Comparison of ENCODE assay signal across 23 cellular contexts in the genomic region with DNA sequence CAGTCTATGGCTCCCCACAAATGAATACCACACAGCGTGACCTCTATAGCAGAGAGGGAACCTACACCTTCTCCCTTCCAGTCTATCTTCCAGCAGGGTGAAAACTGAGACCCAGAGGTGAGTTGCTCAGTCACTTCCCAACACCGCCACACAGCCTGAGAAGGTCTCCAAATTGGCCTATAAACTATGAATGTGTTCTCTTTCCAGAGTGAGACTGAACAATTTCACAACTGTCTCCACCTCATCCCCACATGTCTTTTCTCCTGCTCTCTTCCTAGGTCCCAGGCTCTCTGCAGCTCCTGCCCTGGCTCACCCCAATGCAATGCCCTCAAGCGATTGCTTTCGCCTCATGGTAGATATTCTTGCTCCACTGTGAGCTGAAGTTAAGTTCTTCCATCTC. TPM values are rescaled to one million over a fixed set of nuclear protein-coding genes. Genes with fewer than 3 reads are reported as not detected.
DNase-seq lines count a peak whose midpoint lies in the region; ATAC-seq and TF ChIP-seq lines count a peak whose summit lies in the region.
"Had no signal": no experiment of that assay in that cellular context is flagged by ENCODE, and none has a peak within 500 bp of the region (broad histone marks: within the 10 kb centered on the region; RNA-seq: fewer than 3 reads in every experiment).

No MANE protein-coding gene starts in this region.

- dilution Hi-C loops in mammary epithelial cell (cut with HindIII; ENCODE audit: low sequenced_read_pairs), result no loop called here

- H3F3A ChIP-seq in PC-9 (ENCODE audit: insufficient read depth, low read depth), result peaks cover 30% of the 10 kb centered on the region

- intact Hi-C loops in PC-9 (cut with micrococcal nuclease; ENCODE audit: unreplicated experiment) (loop anchor here (5.0 to 10.0 kb wide), 2 partner anchors 34 to 66 kb away; no protein-coding TSS in a partner anchor), mammary epithelial cell (cut with micrococcal nuclease) (no loop called here), transverse colon (cut with DNase I; ENCODE audit: low total_unique reads) (no loop called here), psoas muscle (cut with DNase I) (no loop called here)

- H3K9me3 ChIP-seq in PC-9 (ENCODE audit: insufficient read depth, low read depth) (0 out of 2 replicates have a peak, but pooled peaks cover 4% of the 10 kb centered on the region), mammary epithelial cell (replicated peaks; ENCODE audit: insufficient read depth, low read length) (no peaks in the 10 kb centered on the region), muscle layer of duodenum (ENCODE audit: control insufficient read depth in 1 of 2, low read length in 2 of 2) (no peaks in the 10 kb centered on the region), transverse colon (no peaks in the 10 kb centered on the region), psoas muscle (no peaks in the 10 kb centered on the region)
- H3K9me3 ChIP-seq: left lung, upper lobe of left lung had no signal

- H3K4me3 ChIP-seq in PC-9 (no peak overlapping the region), mammary epithelial cell (replicated peaks in 1 of 3; ENCODE audit: insufficient read depth in 1 of 3, low read depth in 2 of 3, low read length in 3 of 3) (no peak overlapping the region), muscle layer of duodenum (ENCODE audit: low read depth in 1 of 2, low read length in 2 of 2) (no peak overlapping the region), transverse colon (no peak overlapping the region), psoas muscle (no peak overlapping the region)
- H3K4me3 ChIP-seq: cardiac muscle cell, left lung, upper lobe of left lung had no signal

- H3K27ac ChIP-seq in PC-9, result peak overlapping the region; percentile 87
- peak overlapping the region; percentile 18 for H3K27ac ChIP-seq in mammary epithelial cell (ENCODE audit: insufficient read depth, low read depth, low read length)
- peak overlapping the region; percentile 12 for H3K27ac ChIP-seq in muscle layer of duodenum (ENCODE audit: low read length)
- peak overlapping the region in 3 of 4 donors; percentile 3 to 45 (median 41) for H3K27ac ChIP-seq in transverse colon
- H3K27ac ChIP-seq in psoas muscle, result no peak overlapping the region
- H3K27ac ChIP-seq: C4-2B, cardiac muscle cell, left lung, upper lobe of left lung had no signal

- H3K79me2 ChIP-seq in PC-9 (ENCODE audit: low read depth) (peaks cover 24% of the 10 kb centered on the region), mammary epithelial cell (ENCODE audit: insufficient read depth, low read length) (peaks cover 85% of the 10 kb centered on the region)

- H3K27me3 ChIP-seq in PC-9 (ENCODE audit: insufficient read depth, low read depth) (no peaks in the 10 kb centered on the region), mammary epithelial cell (ENCODE audit: insufficient read depth, low read length) (no peaks in the 10 kb centered on the region), muscle layer of duodenum (ENCODE audit: low read depth, low read length) (no peaks in the 10 kb centered on the region), transverse colon (no peaks in the 10 kb centered on the region), psoas muscle (ENCODE audit: insufficient read depth in 3 of 3, low read length in 2 of 3) (peaks cover 0 to 34% (median 4%) of the 10 kb centered on the region in 3 donors)
- H3K27me3 ChIP-seq: cardiac muscle cell, upper lobe of left lung had no signal

- H2AFZ ChIP-seq in PC-9, result no peak overlapping the region
- H2AFZ ChIP-seq in mammary epithelial cell (ENCODE audit: low read depth, low read length), result no peak overlapping the region

- H3K4me2 ChIP-seq in PC-9 (peak overlapping the region; percentile 29; the same call in 1 of the 2 replicates), mammary epithelial cell (ENCODE audit: insufficient read depth, low read depth, low read length) (no peak overlapping the region)

- H3K9ac ChIP-seq in mammary epithelial cell (ENCODE audit: insufficient read depth, low read length), result no peak overlapping the region

- BruUV-seq in PC-9 (replicated peaks; lab: Mats Ljungman, UMichigan) (no TSS peak), mammary epithelial cell (replicated peaks; lab: Mats Ljungman, UMichigan) (no TSS peak)

- H3K4me1 ChIP-seq in PC-9 (replicated peaks; ENCODE audit: insufficient read depth), result peaks cover 71% of the 10 kb centered on the region
- peaks cover 47% of the 10 kb centered on the region for H3K4me1 ChIP-seq in mammary epithelial cell (ENCODE audit: insufficient read depth, low read length)
- H3K4me1 ChIP-seq in muscle layer of duodenum (ENCODE audit: control insufficient read depth in 1 of 2, insufficient read depth in 2 of 2, low read length in 2 of 2), result peaks cover 8 to 55% of the 10 kb centered on the region in 2 donors
- H3K4me1 ChIP-seq in transverse colon, result peaks cover 5 to 28% (median 9%) of the 10 kb centered on the region in 4 donors
- H3K4me1 ChIP-seq in psoas muscle, result no peaks in the 10 kb centered on the region
- H3K4me1 ChIP-seq: left lung had no signal

- TF ChIP-seq CTCF in PC-9 (conservative IDR thresholded peaks at IDR 0.05), result no peak
- TF ChIP-seq CTCF in mammary epithelial cell (conservative IDR thresholded peaks at IDR 0.05 in 1 of 2, IDR thresholded peaks at IDR 0.05 in 1 of 2; ENCODE audit: extremely low read depth in 1 of 2, insufficient read depth in 1 of 2, low read depth in 1 of 2, low read length in 2 of 2), result no peak
- TF ChIP-seq CTCF in transverse colon (IDR thresholded peaks at IDR 0.05), result no peak
- no peak for TF ChIP-seq CTCF in psoas muscle (IDR thresholded peaks at IDR 0.05)

- H3K36me3 ChIP-seq in PC-9 (ENCODE audit: low read depth) (no peaks in the 10 kb centered on the region), mammary epithelial cell (ENCODE audit: insufficient read depth, low read length) (peaks cover 3% of the 10 kb centered on the region), muscle layer of duodenum (ENCODE audit: control insufficient read depth in 1 of 2, insufficient read depth in 2 of 2, low read length in 2 of 2) (no peaks in the 10 kb centered on the region), transverse colon (no peaks in the 10 kb centered on the region), psoas muscle (ENCODE audit: insufficient read depth in 1 of 2, low read depth in 1 of 2) (no peaks in the 10 kb centered on the region)
- H3K36me3 ChIP-seq: cardiac muscle cell, left lung, upper lobe of left lung had no signal

- in situ Hi-C loops in mammary epithelial cell (cut with MboI; ENCODE audit: low sequenced_read_pairs in 2 of 2), result no loop called here
- in situ Hi-C loops in transverse colon (cut with MboI; ENCODE audit: low pct_ligation_motif_present in 1 of 4, low pct_unique_long_range_greater_than_20kb in 1 of 4, low sequenced_read_pairs in 3 of 4), result no loop called here

- no peaks in the 10 kb centered on the region for H4K20me1 ChIP-seq in PC-9 (ENCODE audit: insufficient read depth)
- no peaks in the 10 kb centered on the region for H4K20me1 ChIP-seq in mammary epithelial cell (ENCODE audit: insufficient read depth, low read length)

- POLR2A ChIA-PET in PC-9 (lab: Charles Lee; ENCODE audit: unreplicated experiment), result no interaction called here

- no peak for TF ChIP-seq POLR2A in transverse colon (IDR thresholded peaks at IDR 0.05)

- WGBS in mammary epithelial cell (ENCODE audit: low coverage, missing lambda C conversion rate), result 97% methylated on average over 4 of the region's 4 CpGs
- 92 to 100% methylated on average over 2 to 4 of the region's 4 CpGs for WGBS in transverse colon (ENCODE audit: low coverage in 1 of 2), 2 donors
- WGBS in psoas muscle, 3 donors, result 91 to 95% (median 95%) methylated on average over 4 of the region's 4 CpGs

- no peak for TF ChIP-seq EP300 in transverse colon (IDR thresholded peaks at IDR 0.05; ENCODE audit: low read depth)

- ATAC-seq in psoas muscle, result no peak
- ATAC-seq in HG03378 (IDR thresholded peaks at IDR 0.05; ENCODE audit: unreplicated experiment), result no peak
- ATAC-seq in HG02588 (IDR thresholded peaks at IDR 0.05; ENCODE audit: unreplicated experiment), result no peak
- ATAC-seq: activated T-cell treated with anti-CD3 and anti-CD28 coated beads, Interleukin-2, amount 50 U/mL, for 72 hours; naive thymus-derived CD8-positive, alpha-beta T cell; Right ventricle myocardium inferior had no signal

- CTCF ChIA-PET in PC-9 (lab: Charles Lee), result no interaction called here
- CTCF ChIA-PET in mammary epithelial cell (lab: Charles Lee; ENCODE audit: low non-redundant PET), result no interaction called here

- no peaks in the 10 kb centered on the region for H3K9me2 ChIP-seq in PC-9 (ENCODE audit: insufficient read depth)

- DNase-seq in PC-9, result no peak
- DNase-seq in mammary epithelial cell, result no peak
- no peak for DNase-seq in transverse colon
- DNase-seq in psoas muscle, result no peak
- DNase-seq: activated CD4-positive, alpha-beta T cell treated with anti-CD3 and anti-CD28 coated beads, Interleukin-2, amount 50 U/mL, for 1 hour; activated naive CD4-positive, alpha-beta T cell treated with anti-CD3 and anti-CD28 coated beads for 36 hours; activated T-cell treated with anti-CD3 and anti-CD28 coated beads, Interleukin-2, amount 50 U/mL, for 72 hours; amygdala; DND-41; left lung; naive thymus-derived CD8-positive, alpha-beta T cell; NCI-H1694; OCI-M1; stimulated activated CD4-positive, alpha-beta T cell treated with anti-CD3 and anti-CD28 coated beads, Interleukin-2, amount 100 ng/mL, for 48 hours; substantia nigra; T-helper 9 cell; upper lobe of left lung had no signal

RNA-seq across cellular contexts. Expression of a gene that starts 14.0 kb away (rescaled TPM):
- total RNA-seq in PC-9 (2021) (5.4 and 6.1 TPM in 2 replicates), mammary epithelial cell (100 to 1,000 TPM; 110 to 175 TPM), transverse colon (10 to 100 TPM; 23.6 to 49.4 (median 38.0) TPM), psoas muscle (1 to 10 TPM; 2.9 to 4.2 (median 3.0) TPM)
- polyA plus RNA-seq in mammary epithelial cell (95.5 TPM), psoas muscle (1 to 10 TPM in 2 of 3 donors, under 1 TPM in 1; 0.83 to 3.3 (median 1.7) TPM)
- polyA minus RNA-seq in mammary epithelial cell, result 121 TPM
